In genomic region chr2:151297882-151298281, GRCh38 we compare ENCODE assay signal across 9 cellular contexts. TPM values are rescaled to one million over a fixed set of nuclear protein-coding genes. Genes with fewer than 3 reads are reported as not detected.
DNase-seq lines count a peak whose midpoint lies in the region; ATAC-seq and TF ChIP-seq lines count a peak whose summit lies in the region.
"Had no signal": no experiment of that assay in that cellular context is flagged by ENCODE, and none has a peak within 500 bp of the region (broad histone marks: within the 10 kb centered on the region; RNA-seq: fewer than 3 reads in every experiment).

No MANE protein-coding gene starts in this region.

- DNase-seq in NOMO-1 (lab: John Stamatoyannopoulos, UW; ENCODE audit: unreplicated experiment in 2 of 2) (peak; percentile 34 to 87), NCI-H2227 (lab: John Stamatoyannopoulos, UW; ENCODE audit: unreplicated experiment) (no peak), NCI-H1092 (lab: John Stamatoyannopoulos, UW) (no peak), transverse colon (no peak), NCI-H128 (lab: John Stamatoyannopoulos, UW; ENCODE audit: unreplicated experiment) (no peak)
- DNase-seq: sigmoid colon had no signal

- H2AFZ ChIP-seq in neuron (ENCODE audit: low read depth, low read length): peak overlapping the region; percentile 5

- ATAC-seq in GM19043 (IDR thresholded peaks at IDR 0.05; ENCODE audit: low read depth, unreplicated experiment) (peak; percentile 91), HG02840 (IDR thresholded peaks at IDR 0.05; ENCODE audit: low FRiP score, unreplicated experiment) (peak; percentile 96)

- 45 to 83% methylated on average over 1 of the region's 1 CpG for WGBS in transverse colon (ENCODE audit: low coverage in 1 of 2), 2 donors

- TF ChIP-seq CTCF in transverse colon (IDR thresholded peaks at IDR 0.05): no peak

- no peak for TF ChIP-seq EP300 in transverse colon (IDR thresholded peaks at IDR 0.05; ENCODE audit: low read depth)

- H3K4me1 ChIP-seq in neuron (ENCODE audit: insufficient read depth, low read length) (no peaks in the 10 kb centered on the region), transverse colon (no peaks in the 10 kb centered on the region)
- H3K4me1 ChIP-seq: sigmoid colon had no signal

- no peak for TF ChIP-seq POLR2A in transverse colon (IDR thresholded peaks at IDR 0.05)

- H3K27ac ChIP-seq in transverse colon: no peak overlapping the region

- H3K36me3 ChIP-seq in neuron (ENCODE audit: insufficient read depth, low read length): no peaks in the 10 kb centered on the region
- no peaks in the 10 kb centered on the region for H3K36me3 ChIP-seq in transverse colon
- H3K36me3 ChIP-seq: sigmoid colon had no signal

- H3K9me3 ChIP-seq in neuron (ENCODE audit: low read length): no peaks in the 10 kb centered on the region
- no peaks in the 10 kb centered on the region for H3K9me3 ChIP-seq in transverse colon
- H3K9me3 ChIP-seq: sigmoid colon had no signal

- in situ Hi-C loops in transverse colon (cut with MboI; ENCODE audit: low pct_ligation_motif_present in 1 of 4, low pct_unique_long_range_greater_than_20kb in 1 of 4, low sequenced_read_pairs in 3 of 4): loop anchor here in 1 of 4 donors (10.0 kb wide), 1 partner anchor 117 kb away; no protein-coding TSS in a partner anchor

- intact Hi-C loops in transverse colon (cut with DNase I; ENCODE audit: low total_unique reads): no loop called here

- H3K4me3 ChIP-seq in neuron (ENCODE audit: low read length) (no peak overlapping the region), transverse colon (no peak overlapping the region)
- H3K4me3 ChIP-seq: sigmoid colon had no signal

- no peaks in the 10 kb centered on the region for H3K27me3 ChIP-seq in neuron (ENCODE audit: insufficient read depth, low read length)
- no peaks in the 10 kb centered on the region for H3K27me3 ChIP-seq in transverse colon
- H3K27me3 ChIP-seq: sigmoid colon had no signal

RNA-seq across cellular contexts. Expression of gene NMI, which starts 8.4 kb away (rescaled TPM):
- 10 to 100 TPM in 3 of 4 donors, 1 to 10 TPM in 1; 1.6 to 23.9 (median 19.3) TPM for total RNA-seq in transverse colon

RNA-seq across cellular contexts. Expression of gene RBM43, which starts 36.2 kb away (rescaled TPM):
- 1 to 10 TPM; 3.1 to 5.2 (median 3.9) TPM for total RNA-seq in transverse colon

RNA-seq across cellular contexts. Expression of gene TNFAIP6, which starts 59.5 kb away (rescaled TPM):
- under 1 TPM in 1 of 4 donors, not detected in 3; 0.95 TPM for total RNA-seq in transverse colon

Comparison
In these comparisons a context has a peak if more than half of its experiments do, and no peak if none do; other contexts are left out.
1. DNase-seq: peak in NOMO-1 (2 of 2); none in NCI-H2227 (single experiment), NCI-H1092 (single experiment), transverse colon (single experiment) and NCI-H128 (single experiment).